In genomic region chr10:85946713-85947326, GRCh38 we compare ENCODE assay signal across 10 cellular contexts.
DNase-seq lines count a peak whose midpoint lies in the region; ATAC-seq and TF ChIP-seq lines count a peak whose summit lies in the region.
"Had no signal": no experiment of that assay in that cellular context is flagged by ENCODE, and none has a peak within 500 bp of the region (broad histone marks: within the 10 kb centered on the region; RNA-seq: fewer than 3 reads in every experiment).

No MANE protein-coding gene starts in this region.

- H3K4me3 Mint-ChIP-seq in T-cell, result no peak overlapping the region
- H3K4me3 Mint-ChIP-seq: activated T-cell treated with anti-CD3 and anti-CD28 coated beads, Interleukin-2, amount 50 U/mL, for 4 hours; CD4-positive, CD25-positive, alpha-beta regulatory T cell had no signal

- no peaks in the 10 kb centered on the region for H3K9me3 Mint-ChIP-seq in activated naive CD4-positive, alpha-beta T cell treated with anti-CD3 and anti-CD28 coated beads, Interleukin-2, amount 50 U/mL, for 72 hours
- no peaks in the 10 kb centered on the region for H3K9me3 Mint-ChIP-seq in T-cell
- H3K9me3 Mint-ChIP-seq: activated T-cell treated with anti-CD3 and anti-CD28 coated beads, Interleukin-2, amount 50 U/mL, for 4 hours; CD4-positive, CD25-positive, alpha-beta regulatory T cell had no signal

- POLR2A ChIA-PET in T-cell (lab: Charles Lee), result no interaction called here

- peak; percentile 62 to 69 for DNase-seq in NOMO-1 (lab: John Stamatoyannopoulos, UW; ENCODE audit: unreplicated experiment in 2 of 2)
- DNase-seq in activated naive CD4-positive, alpha-beta T cell treated with anti-CD3 and anti-CD28 coated beads, Interleukin-2, amount 50 U/mL, for 72 hours (ENCODE audit: low spot score in 2 of 2), result no peak
- DNase-seq in T-cell, result no peak
- no peak for DNase-seq in GF-D8 (lab: John Stamatoyannopoulos, UW)
- no peak for DNase-seq in DMS153 (lab: John Stamatoyannopoulos, UW)
- DNase-seq: activated T-cell treated with anti-CD3 and anti-CD28 coated beads, Interleukin-2, amount 50 U/mL, for 4 hours; CD4-positive, CD25-positive, alpha-beta regulatory T cell had no signal

- H3K27ac Mint-ChIP-seq in activated naive CD4-positive, alpha-beta T cell treated with anti-CD3 and anti-CD28 coated beads, Interleukin-2, amount 50 U/mL, for 72 hours, result no peak overlapping the region
- no peak overlapping the region for H3K27ac Mint-ChIP-seq in T-cell
- H3K27ac Mint-ChIP-seq: CD4-positive, CD25-positive, alpha-beta regulatory T cell had no signal

- ATAC-seq in GM19328 (IDR thresholded peaks at IDR 0.05; ENCODE audit: unreplicated experiment) (peak; percentile 79), HG02970 (IDR thresholded peaks at IDR 0.05; ENCODE audit: low FRiP score, unreplicated experiment) (peak; percentile 54), T-cell (replicated peaks in 1 of 4) (no peak)
- ATAC-seq in activated naive CD4-positive, alpha-beta T cell treated with anti-CD3 and anti-CD28 coated beads, Interleukin-2, amount 50 U/mL, for 72 hours, result no peak

- H3K36me3 Mint-ChIP-seq in activated naive CD4-positive, alpha-beta T cell treated with anti-CD3 and anti-CD28 coated beads, Interleukin-2, amount 50 U/mL, for 72 hours, result no peaks in the 10 kb centered on the region
- H3K36me3 Mint-ChIP-seq in T-cell, result no peaks in the 10 kb centered on the region
- H3K36me3 Mint-ChIP-seq: CD4-positive, CD25-positive, alpha-beta regulatory T cell had no signal

- TF ChIP-seq POLR2A in GM10847 (IDR thresholded peaks at IDR 0.05; ENCODE audit: extremely low read depth, insufficient read length), result peak; percentile 34

- CTCF ChIA-PET in T-cell (lab: Charles Lee), result no interaction called here

- H3K4me1 Mint-ChIP-seq in T-cell, result no peaks in the 10 kb centered on the region
- H3K4me1 Mint-ChIP-seq: CD4-positive, CD25-positive, alpha-beta regulatory T cell had no signal

- H3K27me3 Mint-ChIP-seq in T-cell, result peaks cover 11 to 17% of the 10 kb centered on the region in 2 donors
- H3K27me3 Mint-ChIP-seq: CD4-positive, CD25-positive, alpha-beta regulatory T cell had no signal

Comparison
In these comparisons a context has a peak if more than half of its experiments do, and no peak if none do; other contexts are left out.
1. ATAC-seq: peak in GM19328 (single experiment) and HG02970 (single experiment); none in activated naive CD4-positive, alpha-beta T cell treated with anti-CD3 and anti-CD28 coated beads, Interleukin-2, amount 50 U/mL, for 72 hours (0 of 2) and T-cell (0 of 4).
2. DNase-seq: peak in NOMO-1 (2 of 2); none in activated naive CD4-positive, alpha-beta T cell treated with anti-CD3 and anti-CD28 coated beads, Interleukin-2, amount 50 U/mL, for 72 hours (0 of 2), T-cell (0 of 34), GF-D8 (single experiment) and DMS153 (single experiment).